ENCODE assay signal across 8 cellular contexts in genomic region chr2:195498176-195498575, GRCh38.
A peak's percentile ranks its signal among the peaks of the same experiment; 100 is the strongest.
DNase-seq lines count a peak whose midpoint lies in the region; ATAC-seq, FAIRE-seq and TF ChIP-seq lines count a peak whose summit lies in the region.

No MANE protein-coding gene starts in this region.

- peaks cover 14% of the 10 kb centered on the region for H3K4me1 ChIP-seq in osteoblast (ENCODE audit: insufficient read depth, low read length)

- H3K27me3 Mint-ChIP-seq in activated B cell treated with CpG ODN at 0.5 μM for 24 hours: no peaks in the 10 kb centered on the region

- no peaks in the 10 kb centered on the region for H4K20me1 ChIP-seq in osteoblast (ENCODE audit: insufficient read depth, low read length)

- POLR2A ChIA-PET in activated B cell treated with CpG ODN at 0.5 μM for 24 hours (lab: Charles Lee) (interaction anchor here (0.6 to 5.5 kb wide), 7 partner anchors 35 to 166 kb away, joined by 3 to 65 read pairs (median 4); partner anchors contain the start of gene SLC39A10), HEK293T (lab: Yijun Ruan, JAX) (interaction anchor here (0.8 kb wide), 1 partner anchor 162 kb away, joined by 3 read pairs; no protein-coding TSS in a partner anchor)

- no peaks in the 10 kb centered on the region for H3K36me3 Mint-ChIP-seq in activated B cell treated with CpG ODN at 0.5 μM for 24 hours (ENCODE audit: low read depth)

- peak; percentile 67 for FAIRE-seq in GM18507 (lab: Jason Lieb, UNC)

- TF ChIP-seq CTCF in activated B cell treated with CpG ODN at 0.5 μM for 24 hours (IDR thresholded peaks at IDR 0.05): no peak
- TF ChIP-seq CTCF in osteoblast (IDR thresholded peaks at IDR 0.05; ENCODE audit: extremely low read depth, low read depth, low read length): peak; percentile 38

- H2AFZ ChIP-seq in osteoblast (ENCODE audit: low read length): no peak overlapping the region

- no peak overlapping the region for H3K4me2 ChIP-seq in osteoblast (ENCODE audit: insufficient read depth, low read length)

- H3K9me3 Mint-ChIP-seq in activated B cell treated with CpG ODN at 0.5 μM for 24 hours: no peaks in the 10 kb centered on the region

- no peak overlapping the region for H3K27ac Mint-ChIP-seq in activated B cell treated with CpG ODN at 0.5 μM for 24 hours

- ATAC-seq in HG03045 (IDR thresholded peaks at IDR 0.05; ENCODE audit: unreplicated experiment) (peak; percentile 55), activated B cell treated with CpG ODN at 0.5 μM for 24 hours (ENCODE audit: low read depth) (peak; percentile 66)

- CTCF ChIA-PET in activated B cell treated with CpG ODN at 0.5 μM for 24 hours (lab: Charles Lee) (interaction anchor here (0.5 to 3.4 kb wide), 32 partner anchors 10 to 1293 kb away, joined by 3 to 123 read pairs (median 5); partner anchors contain the start of genes DNAH7 and SLC39A10), HEK293T (lab: Yijun Ruan, JAX) (no interaction called here)

- no peaks in the 10 kb centered on the region for H3K9me3 ChIP-seq in osteoblast (ENCODE audit: low read depth, low read length)

- intact Hi-C loops in activated B cell treated with CpG ODN at 0.5 μM for 24 hours (cut with micrococcal nuclease): loop anchor here (1.0 to 5.0 kb wide), 6 partner anchors 38 to 569 kb away; no protein-coding TSS in a partner anchor

- H3K4me3 ChIP-seq in osteoblast (ENCODE audit: insufficient read depth, low read length): no peak overlapping the region

- DNase-seq in GM18507 (ENCODE audit: extremely low spot score, insufficient read length, low read depth) (no peak), activated B cell treated with CpG ODN at 0.5 μM for 24 hours (peak; percentile 22), osteoblast (ENCODE audit: insufficient read length, low spot score, missing footprints) (no peak), NCI-H2171 (lab: John Stamatoyannopoulos, UW) (no peak), HEK293T (ENCODE audit: extremely low spot score) (no peak), DMS114 treated with DMSO at 0.1 percent for 48 hours (lab: John Stamatoyannopoulos, UW; ENCODE audit: unreplicated experiment) (no peak)
- DNase-seq in effector CD8-positive, alpha-beta T cell (lab: John Stamatoyannopoulos, UW): peak; percentile 20

- H3K4me3 Mint-ChIP-seq in activated B cell treated with CpG ODN at 0.5 μM for 24 hours: no peak overlapping the region

- no peaks in the 10 kb centered on the region for H3K79me2 ChIP-seq in osteoblast (ENCODE audit: insufficient read depth, low read length)

- no peak overlapping the region for H3K27ac ChIP-seq in osteoblast (ENCODE audit: low read depth, low read length)

- H3K36me3 ChIP-seq in osteoblast (ENCODE audit: insufficient read depth, low read length): no peaks in the 10 kb centered on the region

- no peaks in the 10 kb centered on the region for H3K27me3 ChIP-seq in osteoblast (ENCODE audit: insufficient read depth, low read length)

- H3K4me1 Mint-ChIP-seq in activated B cell treated with CpG ODN at 0.5 μM for 24 hours: peaks cover 18% of the 10 kb centered on the region

TF ChIP-seq in HEK293T, 16 proteins besides CTCF, POLR2A, EP300 and RAD21:
- TF ChIP-seq CTBP1 (IDR thresholded peaks at IDR 0.05; ENCODE audit: borderline replicate concordance): no peak
- no peak for TF ChIP-seq ELF4 (IDR thresholded peaks at IDR 0.05)
- no peak for TF ChIP-seq FOXM1 (IDR thresholded peaks at IDR 0.05; ENCODE audit: borderline replicate concordance)
- no peak for TF ChIP-seq SUZ12 (IDR thresholded peaks at IDR 0.05)
- TF ChIP-seq FOXK2 (IDR thresholded peaks at IDR 0.05): no peak
- no peak for TF ChIP-seq ZNF384 (IDR thresholded peaks at IDR 0.05)
- TF ChIP-seq L3MBTL2 (conservative IDR thresholded peaks at IDR 0.05): no peak
- TF ChIP-seq SP1 (IDR thresholded peaks at IDR 0.05): no peak
- no peak for TF ChIP-seq BHLHE40 (IDR thresholded peaks at IDR 0.05; ENCODE audit: borderline replicate concordance)
- no peak for TF ChIP-seq ARNT (IDR thresholded peaks at IDR 0.05)
- TF ChIP-seq LEF1 (IDR thresholded peaks at IDR 0.05; ENCODE audit: borderline replicate concordance): no peak
- no peak for TF ChIP-seq TARDBP (IDR thresholded peaks at IDR 0.05)
- no peak for TF ChIP-seq PKNOX1 (IDR thresholded peaks at IDR 0.05)

Comparison
In these comparisons a context has a peak if more than half of its experiments do, and no peak if none do; other contexts are left out.
1. DNase-seq: peak in activated B cell treated with CpG ODN at 0.5 μM for 24 hours (single experiment) and effector CD8-positive, alpha-beta T cell (single experiment); none in GM18507 (single experiment), osteoblast (single experiment), NCI-H2171 (single experiment), HEK293T (single experiment) and DMS114 treated with DMSO at 0.1 percent for 48 hours (single experiment).